30 cellular contexts compared by ENCODE assay signal in genomic region chr4:48405924-48406323, GRCh38.
"Had no signal": no experiment of that assay in that cellular context is flagged by ENCODE, and none has a peak within 500 bp of the region (broad histone marks: within the 10 kb centered on the region; RNA-seq: fewer than 3 reads in every experiment).

No MANE protein-coding gene starts in this region.

- H3K36me3 ChIP-seq: neural progenitor cell, ovary, thyroid gland, upper lobe of right lung had no signal

- H3K9me3 Mint-ChIP-seq: natural killer cell; stimulated activated memory B cell treated with anti-CD40 and anti-IgM and Interleukin-4, amounts not matched to agents 10 μg/mL and 1 μg/mL and 100 μg/mL, for 72 hours; type B pancreatic cell had no signal

- H3K4me1 Mint-ChIP-seq: nephron had no signal

- H3K27me3 Mint-ChIP-seq: naive thymus-derived CD4-positive, alpha-beta T cell; progenitor cell of endocrine pancreas; stimulated activated memory B cell treated with anti-CD40 and anti-IgM and Interleukin-4, amounts not matched to agents 10 μg/mL and 1 μg/mL and 100 μg/mL, for 72 hours; type B pancreatic cell had no signal

- H3K4me2 ChIP-seq: neural progenitor cell had no signal

- H3K9ac ChIP-seq: neural progenitor cell, parathyroid adenoma had no signal

- H3K4me3 ChIP-seq: neural progenitor cell, ovary, psoas muscle, right lobe of liver, sigmoid colon, spleen, stomach, thoracic aorta, thyroid gland, tibial nerve, upper lobe of right lung, uterus had no signal

- H3K4me1 ChIP-seq: parathyroid adenoma, right lobe of liver, spleen, thyroid gland, tibial nerve, upper lobe of right lung, uterus had no signal

- H3K27ac ChIP-seq: neural progenitor cell, ovary, parathyroid adenoma, psoas muscle, right lobe of liver, sigmoid colon, spleen, stomach, thoracic aorta, thyroid gland, tibial nerve, upper lobe of right lung, uterus had no signal

- ATAC-seq: naive thymus-derived CD4-positive, alpha-beta T cell; natural killer cell; psoas muscle; right cardiac atrium; right lobe of liver; stimulated activated memory B cell treated with anti-CD40 and anti-IgM and Interleukin-4, amounts not matched to agents 10 μg/mL and 1 μg/mL and 100 μg/mL, for 72 hours; stimulated activated naive CD8-positive, alpha-beta T cell treated with anti-CD3 and anti-CD28 coated beads, Interleukin-15, Interleukin-2, amounts not matched to agents 100 U/mL and 50 U/mL, for 24 hours; upper lobe of right lung had no signal

- H3K27ac Mint-ChIP-seq: nephron; neural progenitor cell; stimulated activated memory B cell treated with anti-CD40 and anti-IgM and Interleukin-4, amounts not matched to agents 10 μg/mL and 1 μg/mL and 100 μg/mL, for 72 hours; type B pancreatic cell had no signal

- DNase-seq: naive thymus-derived CD4-positive, alpha-beta T cell; natural killer cell; occipital lobe; ovary; posterior cingulate gyrus; psoas muscle; right cardiac atrium; right lobe of liver; sigmoid colon; small intestine; spleen; stimulated activated CD4-positive, alpha-beta T cell treated with anti-CD3 and anti-CD28 coated beads, Interleukin-12 subunit alpha, Interleukin-12 subunit beta, amount 100 ng/mL, for 4 hours; stimulated activated CD4-positive, alpha-beta T cell treated with anti-CD3 and anti-CD28 coated beads, Interleukin-1b, Interleukin-23, amount 100 ng/mL, for 48 hours; stimulated activated CD4-positive, alpha-beta T cell treated with anti-CD3 and anti-CD28 coated beads, Interleukin-4, amount 100 ng/mL, for 1 hour; stimulated activated CD4-positive, alpha-beta T cell treated with anti-CD3 and anti-CD28 coated beads, Interleukin-4, amount 100 ng/mL, for 4 hours; stimulated activated CD8-positive, alpha-beta memory T cell treated with anti-CD3 and anti-CD28 coated beads, Interleukin-4, amount 100 ng/mL, for 48 hours; stimulated activated naive CD4-positive, alpha-beta T cell; stimulated activated naive CD8-positive, alpha-beta T cell treated with anti-CD3 and anti-CD28 coated beads, Interleukin-15, Interleukin-2, amounts not matched to agents 100 U/mL and 50 U/mL, for 24 hours; stomach; thyroid gland; upper lobe of right lung; uterus had no signal

- H3K27me3 ChIP-seq: neural progenitor cell, ovary, right lobe of liver, sigmoid colon, spleen, stomach, thyroid gland, tibial nerve, upper lobe of right lung, uterus had no signal

- H3K4me3 Mint-ChIP-seq: naive thymus-derived CD4-positive, alpha-beta T cell; natural killer cell; nephron; neural progenitor cell; stimulated activated memory B cell treated with anti-CD40 and anti-IgM and Interleukin-4, amounts not matched to agents 10 μg/mL and 1 μg/mL and 100 μg/mL, for 72 hours; type B pancreatic cell had no signal

- FAIRE-seq: small intestine had no signal

- H2AFZ ChIP-seq: neural progenitor cell, parathyroid adenoma had no signal

- H3K9me3 ChIP-seq: ovary, psoas muscle, right lobe of liver, sigmoid colon, spleen, stomach, thoracic aorta, thyroid gland, tibial nerve, upper lobe of right lung, uterus had no signal
